Comparison of ENCODE assay signal across 7 cellular contexts in the genomic region with DNA sequence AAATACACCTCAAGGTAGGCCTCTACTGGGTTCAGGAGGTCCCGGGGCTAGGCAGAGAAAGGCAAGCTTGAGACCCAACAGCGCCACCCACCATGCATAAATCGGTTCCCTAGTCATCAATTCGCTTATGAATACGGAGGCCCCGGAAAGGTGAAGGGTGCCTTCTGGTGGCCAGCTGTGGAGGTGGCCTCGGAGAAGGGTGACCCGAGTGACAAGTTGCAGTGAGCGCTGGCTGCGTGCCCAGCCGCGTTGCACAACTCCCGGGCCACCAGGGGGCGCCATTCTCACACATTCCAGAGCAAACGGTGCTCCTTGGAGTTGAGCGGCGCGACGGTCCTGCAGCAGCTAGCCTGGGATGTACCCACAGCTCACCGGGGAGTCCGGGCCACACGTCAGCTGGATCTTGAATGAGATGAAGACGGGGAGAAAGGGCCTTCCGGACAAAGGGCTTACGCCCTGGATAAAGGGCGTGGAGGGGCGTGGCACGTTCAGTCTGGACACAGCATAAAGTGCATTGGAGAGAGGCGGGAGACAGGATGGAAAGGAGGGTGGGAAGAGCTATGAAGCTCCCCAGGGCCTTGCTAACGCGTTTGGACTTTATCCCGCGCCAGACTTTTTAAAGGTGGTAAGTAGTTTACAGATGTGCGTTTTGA. TPM values are rescaled to one million over a fixed set of nuclear protein-coding genes. Genes with fewer than 3 reads are reported as not detected.
DNase-seq lines count a peak whose midpoint lies in the region; ATAC-seq and TF ChIP-seq lines count a peak whose summit lies in the region.

No MANE protein-coding gene starts in this region.

- in situ Hi-C loops in gastrocnemius medialis (cut with MboI; ENCODE audit: low sequenced_read_pairs in 4 of 4) = loop anchor here in 1 of 4 donors (5.0 kb wide), 1 partner anchor 429 kb away; no protein-coding TSS in a partner anchor

- no peaks in the 10 kb centered on the region for H3K27me3 ChIP-seq in ascending aorta
- H3K27me3 ChIP-seq in gastrocnemius medialis = no peaks in the 10 kb centered on the region

- no peak overlapping the region for H3K27ac ChIP-seq in ascending aorta
- H3K27ac ChIP-seq in gastrocnemius medialis = peak overlapping the region in 3 of 4 donors; percentile 53 to 65 (median 54)

- DNase-seq in NCI-H187 treated with DMSO at 0.1 percent for 48 hours (lab: John Stamatoyannopoulos, UW) (peak; percentile 18), T-helper 2 cell (peak; percentile 95 to 99 (median 98)), ascending aorta (ENCODE audit: low spot score in 2 of 2) (peak; percentile 90 to 99), hippocampal formation (lab: John Stamatoyannopoulos, UW) (peak; percentile 80 to 90), gastrocnemius medialis (peak; percentile 79 to 93)

- no peaks in the 10 kb centered on the region for H3K36me3 ChIP-seq in ascending aorta
- no peaks in the 10 kb centered on the region for H3K36me3 ChIP-seq in gastrocnemius medialis

- peak; percentile 84 for ATAC-seq in GM18502 (IDR thresholded peaks at IDR 0.05; ENCODE audit: poor library complexity, unreplicated experiment)
- ATAC-seq in HG02970 (IDR thresholded peaks at IDR 0.05; ENCODE audit: low FRiP score, unreplicated experiment) = peak; percentile 80
- ATAC-seq in gastrocnemius medialis = peak; percentile 76 to 86

- peaks cover 0 to 13% of the 10 kb centered on the region in 2 donors for H3K4me1 ChIP-seq in ascending aorta
- no peaks in the 10 kb centered on the region for H3K4me1 ChIP-seq in gastrocnemius medialis

- TF ChIP-seq POLR2A in gastrocnemius medialis (IDR thresholded peaks at IDR 0.05) = no peak

- H3K9me3 ChIP-seq in ascending aorta (no peaks in the 10 kb centered on the region), gastrocnemius medialis (no peaks in the 10 kb centered on the region)

- peak; percentile 93 to 96 (median 95) for TF ChIP-seq CTCF in ascending aorta (IDR thresholded peaks at IDR 0.05)
- peak; percentile 90 to 98 (median 96) for TF ChIP-seq CTCF in gastrocnemius medialis (IDR thresholded peaks at IDR 0.05 in 4 of 5, conservative IDR thresholded peaks at IDR 0.05 in 1 of 5)

- H3K4me3 ChIP-seq in ascending aorta (peak overlapping the region; percentile 49 to 60), gastrocnemius medialis (peak overlapping the region; percentile 34 to 60 (median 38))

- intact Hi-C loops in ascending aorta (cut with DNase I) (loop anchor here (1.0 to 5.0 kb wide), 4 partner anchors 20 to 431 kb away; partner anchors contain the start of gene KCMF1), gastrocnemius medialis (cut with DNase I; ENCODE audit: low total_unique reads) (loop anchor here (2.0 to 5.0 kb wide), 5 partner anchors 21 to 376 kb away; partner anchors contain the start of genes TCF7L1, TMSB10 and TRABD2A)

RNA-seq across cellular contexts. Expression of gene TMSB10, which starts 20.4 kb away (rescaled TPM):
- total RNA-seq in ascending aorta (5,452 TPM), gastrocnemius medialis (100 to 1,000 TPM; 329 to 954 (median 486) TPM)

RNA-seq across cellular contexts. Expression of gene TRABD2A, which starts 45.0 kb away (rescaled TPM):
- total RNA-seq in ascending aorta (1.1 TPM), gastrocnemius medialis (under 1 TPM; 0.27 to 0.97 (median 0.64) TPM)

RNA-seq across cellular contexts. Expression of gene KCMF1, which starts 45.1 kb away (rescaled TPM):
- total RNA-seq in ascending aorta = 14.4 TPM
- total RNA-seq in gastrocnemius medialis = 100 to 1,000 TPM; 158 to 178 (median 165) TPM

Comparison
In these comparisons a context has a peak if more than half of its experiments do, and no peak if none do; other contexts are left out.
1. DNase-seq: peak in every context shown above with its lines; median percentile 98 in T-helper 2 cell; 94 in ascending aorta; 86 in gastrocnemius medialis; 85 in hippocampal formation; 18 in NCI-H187 treated with DMSO at 0.1 percent for 48 hours.
2. H3K27ac ChIP-seq: peak in gastrocnemius medialis (3 of 4); none in ascending aorta (0 of 2).
3. RNA of gene KCMF1, which starts 45.1 kb away (total RNA-seq): 158 to 178 TPM in gastrocnemius medialis; 14.4 TPM in ascending aorta (single experiment); every median in the first group is over 10 times any median in the second.
4. Peak in every context shown above with its lines, with median percentiles within 50 percentile points of each other: ATAC-seq.